In the genomic region with DNA sequence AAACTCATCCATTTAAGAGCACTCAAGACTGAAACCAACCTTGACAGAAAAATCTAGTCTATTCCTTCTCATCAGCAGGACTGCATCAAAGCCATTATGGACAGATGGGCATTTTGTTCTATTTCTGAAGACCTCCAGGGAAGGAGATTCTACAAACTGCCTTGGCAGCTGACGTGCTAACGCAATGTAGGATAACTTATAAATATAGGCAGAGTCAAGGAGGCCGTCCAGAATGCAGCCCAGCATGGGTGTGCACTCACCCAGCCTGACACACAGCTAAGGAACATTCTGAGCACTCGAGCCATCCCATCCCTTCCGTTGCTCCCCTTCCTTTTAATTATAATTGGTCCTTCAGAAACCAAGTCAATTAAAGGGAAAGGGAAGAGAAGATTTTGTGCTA, we compare ENCODE assay signal across 25 cellular contexts.
"Had no signal": no experiment of that assay in that cellular context is flagged by ENCODE, and none has a peak within 500 bp of the region (broad histone marks: within the 10 kb centered on the region; RNA-seq: fewer than 3 reads in every experiment).

No MANE protein-coding gene starts in this region.

- H3K4me3 ChIP-seq: breast epithelium, colonic mucosa, gastrocnemius medialis, hepatocyte, mucosa of descending colon, ovary, prostate gland, sigmoid colon, thoracic aorta, uterus had no signal

- H3K4me1 ChIP-seq: breast epithelium, colonic mucosa, gastrocnemius medialis, prostate gland, sigmoid colon, uterus had no signal

- H3K27me3 ChIP-seq: breast epithelium, colonic mucosa, gastrocnemius medialis, hepatocyte, ovary, sigmoid colon, uterus had no signal

- DNase-seq: activated CD4-positive, alpha-beta T cell treated with anti-CD3 and anti-CD28 coated beads for 4 hours; activated CD4-positive, alpha-beta T cell treated with anti-CD3 and anti-CD28 coated beads, Interleukin-2, amount 50 U/mL, for 4 hours; activated naive CD4-positive, alpha-beta T cell; activated T-cell treated with anti-CD3 and anti-CD28 coated beads for 4 hours; activated T-cell treated with anti-CD3 and anti-CD28 coated beads, Interleukin-2, amount 50 U/mL, for 72 hours; colonic mucosa; effector CD8-positive, alpha-beta T cell; gastrocnemius medialis; islet precursor cell; left ventricle myocardium superior; mucosa of descending colon; nephron progenitor cell; ovary; sigmoid colon; small intestine; stimulated activated CD4-positive, alpha-beta T cell treated with anti-CD3 and anti-CD28 coated beads, Interleukin-4, amount 100 ng/mL, for 24 hours; T-helper 9 cell; uterus had no signal

- H3K27ac ChIP-seq: breast epithelium, colonic mucosa, gastrocnemius medialis, hepatocyte, ovary, prostate gland, sigmoid colon, thoracic aorta, uterus, VCaP had no signal

- ATAC-seq: activated naive CD4-positive, alpha-beta T cell treated with anti-CD3 and anti-CD28 coated beads, Interleukin-2, amount 50 U/mL, for 72 hours; activated T-cell treated with anti-CD3 and anti-CD28 coated beads, Interleukin-2, amount 50 U/mL, for 72 hours; gastrocnemius medialis; left ventricle myocardium superior; mucosa of descending colon; stimulated activated effector memory CD8-positive, alpha-beta T cell treated with anti-CD3 and anti-CD28 coated beads, Interleukin-12 subunit alpha, Interleukin-12 subunit beta, amount 100 ng/mL, for 72 hours had no signal

- H3K36me3 ChIP-seq: breast epithelium, colonic mucosa, gastrocnemius medialis, ovary, prostate gland, sigmoid colon, thoracic aorta, uterus had no signal

- H3K9me3 ChIP-seq: breast epithelium, colonic mucosa, gastrocnemius medialis, mucosa of descending colon, ovary, prostate gland, sigmoid colon, thoracic aorta, uterus had no signal
